In the genomic region with DNA sequence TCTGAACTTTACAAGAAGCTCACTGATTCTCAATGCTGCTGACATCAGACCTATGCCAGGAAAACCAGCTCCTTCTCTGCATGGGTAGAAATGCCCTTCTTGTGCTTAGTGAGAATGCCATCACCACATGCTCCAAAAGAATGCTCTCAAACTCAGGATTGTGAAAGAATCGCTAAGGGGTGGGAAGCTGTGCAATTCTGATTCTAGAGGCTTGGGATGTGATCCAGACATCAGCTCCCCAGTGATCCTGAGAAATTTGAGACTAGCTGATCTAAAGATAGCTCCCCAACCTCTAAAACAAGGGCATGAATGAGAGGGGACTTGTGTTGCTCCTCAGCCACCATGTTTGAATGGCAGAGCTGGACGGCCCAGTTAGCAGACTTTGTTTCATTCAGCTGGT, we compare ENCODE assay signal across 20 cellular contexts.
DNase-seq lines count a peak whose midpoint lies in the region; ATAC-seq and TF ChIP-seq lines count a peak whose summit lies in the region.
"Had no signal": no experiment of that assay in that cellular context is flagged by ENCODE, and none has a peak within 500 bp of the region (broad histone marks: within the 10 kb centered on the region; RNA-seq: fewer than 3 reads in every experiment).

No MANE protein-coding gene starts in this region.

- H3K4me3 Mint-ChIP-seq in type B pancreatic cell (no peak overlapping the region), glutamatergic neuron (ENCODE audit: unreplicated experiment) (no peak overlapping the region)
- H3K4me3 Mint-ChIP-seq: IgD-negative memory B cell; nephron; T-helper 1 cell treated with Interleukin-12 subunit alpha and Interleukin-12 subunit beta and Interleukin-4 antibody, amounts not matched to agents 30 μg/mL and 1 μg/mL, for 36 hours had no signal

- no peaks in the 10 kb centered on the region for H3K9me3 Mint-ChIP-seq in type B pancreatic cell
- peaks cover 13% of the 10 kb centered on the region for H3K9me3 Mint-ChIP-seq in glutamatergic neuron (ENCODE audit: unreplicated experiment)

- H3K4me1 Mint-ChIP-seq in type B pancreatic cell (ENCODE audit: unreplicated experiment) = peaks cover 23% of the 10 kb centered on the region
- H3K4me1 Mint-ChIP-seq in glutamatergic neuron (ENCODE audit: low read depth, unreplicated experiment) = peaks cover 11% of the 10 kb centered on the region

- H3K9me3 ChIP-seq in cardiac muscle cell (ENCODE audit: low read depth) = no peaks in the 10 kb centered on the region
- H3K9me3 ChIP-seq in lung (ENCODE audit: control insufficient read depth in 2 of 2, insufficient read depth in 1 of 2, low read length in 1 of 2) = peaks cover 0 to 4% of the 10 kb centered on the region in 2 donors
- H3K9me3 ChIP-seq: adrenal gland had no signal

- no peak overlapping the region for H3K27ac Mint-ChIP-seq in type B pancreatic cell
- H3K27ac Mint-ChIP-seq in glutamatergic neuron (ENCODE audit: unreplicated experiment) = no peak overlapping the region
- H3K27ac Mint-ChIP-seq: IgD-negative memory B cell; T-helper 1 cell treated with Interleukin-12 subunit alpha and Interleukin-12 subunit beta and Interleukin-4 antibody, amounts not matched to agents 30 μg/mL and 1 μg/mL, for 36 hours had no signal

- intact Hi-C loops in Right ventricle myocardium inferior (cut with DNase I) = no loop called here

- H3K27me3 Mint-ChIP-seq in type B pancreatic cell (no peaks in the 10 kb centered on the region), glutamatergic neuron (ENCODE audit: unreplicated experiment) (peaks cover 3% of the 10 kb centered on the region)
- H3K27me3 Mint-ChIP-seq: IgD-negative memory B cell had no signal

- H3K4me1 ChIP-seq in cardiac muscle cell (ENCODE audit: low read depth) (peaks cover 42% of the 10 kb centered on the region), lung (ENCODE audit: control insufficient read depth in 2 of 2, insufficient read depth in 2 of 2, low read length in 2 of 2) (peaks cover 2 to 7% of the 10 kb centered on the region in 2 donors)

- peaks cover 5% of the 10 kb centered on the region for H3K36me3 Mint-ChIP-seq in type B pancreatic cell
- H3K36me3 Mint-ChIP-seq in glutamatergic neuron (ENCODE audit: unreplicated experiment) = peaks cover 6% of the 10 kb centered on the region

- peak in 1 of 2 donors; percentile 50 for DNase-seq in cardiac muscle cell (ENCODE audit: low read depth in 1 of 2, low spot score in 1 of 2)
- no peak for DNase-seq in Right ventricle myocardium inferior (ENCODE audit: missing footprints)
- peak; percentile 53 for DNase-seq in brain microvascular endothelial cell
- peak; percentile 1 for DNase-seq in lung (ENCODE audit: low spot score)
- DNase-seq in type B pancreatic cell (ENCODE audit: extremely low spot score, unreplicated experiment) = peak; percentile 15
- no peak for DNase-seq in stimulated activated CD4-positive, alpha-beta T cell treated with anti-CD3 and anti-CD28 coated beads, Interleukin-2, amount 100 ng/mL, for 24 hours
- no peak for DNase-seq in glutamatergic neuron
- DNase-seq: 8988T; effector CD4-positive, alpha-beta T cell; heart right ventricle; NCI-H1417 treated with DMSO at 0.1 percent for 48 hours; NCI-H510A treated with DMSO at 0.1 percent for 48 hours; small intestine had no signal

- ATAC-seq in Right ventricle myocardium inferior (no peak), lung (ENCODE audit: insufficient read depth, low FRiP score) (no peak), GM19023 (IDR thresholded peaks at IDR 0.05; ENCODE audit: unreplicated experiment) (no peak)
- ATAC-seq: heart right ventricle, left lobe of liver, Panc1 had no signal

- no peak for TF ChIP-seq CTCF in cardiac muscle cell (IDR thresholded peaks at IDR 0.05; ENCODE audit: low read depth, low read length)
- no peak for TF ChIP-seq CTCF in brain microvascular endothelial cell (IDR thresholded peaks at IDR 0.05; ENCODE audit: low read depth, low read length, missing control alignments)
- no peak for TF ChIP-seq CTCF in lung (IDR thresholded peaks at IDR 0.05; ENCODE audit: control extremely low read depth, extremely low read depth)
- TF ChIP-seq CTCF in type B pancreatic cell (conservative IDR thresholded peaks at IDR 0.05) = no peak
- no peak for TF ChIP-seq CTCF in glutamatergic neuron (IDR thresholded peaks at IDR 0.05; ENCODE audit: partially characterized antibody, unreplicated experiment)

- in situ Hi-C loops in brain microvascular endothelial cell (cut with HindIII; ENCODE audit: low pct_ligation_motif_present, low sequenced_read_pairs) = no loop called here

- WGBS in lung, 2 donors = 71 to 74% methylated on average over 2 of the region's 2 CpGs

- H3K27ac ChIP-seq in cardiac muscle cell (peak overlapping the region; percentile 52), brain microvascular endothelial cell (peak overlapping the region; percentile 74), lung (ENCODE audit: low read depth in 1 of 2, low read length in 1 of 2) (no peak overlapping the region)

- H3K36me3 ChIP-seq in cardiac muscle cell (no peaks in the 10 kb centered on the region), brain microvascular endothelial cell (replicated peaks) (no peaks in the 10 kb centered on the region), lung (ENCODE audit: control insufficient read depth in 2 of 2, insufficient read depth in 2 of 2, low read length in 2 of 2) (no peaks in the 10 kb centered on the region)
- H3K36me3 ChIP-seq: adrenal gland, heart right ventricle had no signal

- H3K4me3 ChIP-seq in cardiac muscle cell (no peak overlapping the region), brain microvascular endothelial cell (ENCODE audit: low read depth, low read length) (no peak overlapping the region), lung (no peak overlapping the region)
- H3K4me3 ChIP-seq: adrenal gland, heart right ventricle had no signal

- H3K27me3 ChIP-seq in cardiac muscle cell (no peaks in the 10 kb centered on the region), brain microvascular endothelial cell (replicated peaks) (no peaks in the 10 kb centered on the region), lung (ENCODE audit: control insufficient read depth, insufficient read depth) (no peaks in the 10 kb centered on the region)
- H3K27me3 ChIP-seq: adrenal gland, heart right ventricle had no signal

Comparison
In these comparisons a context has a peak if more than half of its experiments do, and no peak if none do; other contexts are left out.
1. DNase-seq: peak in brain microvascular endothelial cell (single experiment), lung (single experiment) and type B pancreatic cell (single experiment); none in Right ventricle myocardium inferior (single experiment), stimulated activated CD4-positive, alpha-beta T cell treated with anti-CD3 and anti-CD28 coated beads, Interleukin-2, amount 100 ng/mL, for 24 hours (0 of 2) and glutamatergic neuron (single experiment).
2. H3K27ac ChIP-seq: peak in cardiac muscle cell (single experiment) and brain microvascular endothelial cell (single experiment); none in lung (0 of 2).